1 cellular context compared by ENCODE assay signal in genomic region chr6:32086661-32087573, GRCh38.
TF ChIP-seq lines count a peak whose summit lies in the region.

No MANE protein-coding gene starts in this region.

TF ChIP-seq in WTC11, 78 proteins besides CTCF, POLR2A, EP300 and RAD21 (continued from another document and continues in another):
- TF ChIP-seq STAT6 (CRISPR knock-in tag; conservative IDR thresholded peaks at IDR 0.05; ENCODE audit: low read depth): no peak
- TF ChIP-seq KAT7 (CRISPR knock-in tag; IDR thresholded peaks at IDR 0.05; ENCODE audit: borderline replicate concordance): no peak
- TF ChIP-seq FOXJ3 (CRISPR knock-in tag; IDR thresholded peaks at IDR 0.05; ENCODE audit: borderline replicate concordance): no peak
- TF ChIP-seq IRF1 (CRISPR knock-in tag; IDR thresholded peaks at IDR 0.05): peak; percentile 78; the same call in 1 of the 2 replicates
- TF ChIP-seq IRF2 (CRISPR knock-in tag; IDR thresholded peaks at IDR 0.05; ENCODE audit: borderline replicate concordance, low read depth): no peak
- no peak for TF ChIP-seq AR (CRISPR knock-in tag; IDR thresholded peaks at IDR 0.05)
- TF ChIP-seq ZNF512 (CRISPR knock-in tag; IDR thresholded peaks at IDR 0.05; ENCODE audit: borderline replicate concordance): 0 out of 2 replicates have a peak, but pooled peaks have one; percentile 36
- peak; percentile 92 for TF ChIP-seq FOXP4 (CRISPR knock-in tag; IDR thresholded peaks at IDR 0.05)
- TF ChIP-seq ESRRA (CRISPR knock-in tag; IDR thresholded peaks at IDR 0.05; ENCODE audit: borderline replicate concordance): peak; percentile 88
- no peak for TF ChIP-seq E2F4 (CRISPR knock-in tag; IDR thresholded peaks at IDR 0.05; ENCODE audit: borderline replicate concordance, low read depth)
- no peak for TF ChIP-seq USF2 (CRISPR knock-in tag; IDR thresholded peaks at IDR 0.05)
- no peak for TF ChIP-seq ZNF532 (CRISPR knock-in tag; IDR thresholded peaks at IDR 0.05; ENCODE audit: borderline replicate concordance)
- peak; percentile 11; the same call in 1 of the 2 replicates for TF ChIP-seq SP1 (CRISPR knock-in tag; conservative IDR thresholded peaks at IDR 0.05)
- no peak for TF ChIP-seq ZNF671 (CRISPR knock-in tag; IDR thresholded peaks at IDR 0.05)
- TF ChIP-seq NFE2L1 (CRISPR knock-in tag; IDR thresholded peaks at IDR 0.05): 0 out of 2 replicates have a peak, but pooled peaks have one; percentile 13
- no peak for TF ChIP-seq ZNF232 (CRISPR knock-in tag; IDR thresholded peaks at IDR 0.05)
- TF ChIP-seq ELF4 (CRISPR knock-in tag; IDR thresholded peaks at IDR 0.05; ENCODE audit: low read depth): peak; percentile 84
- no peak for TF ChIP-seq ERG (CRISPR knock-in tag; IDR thresholded peaks at IDR 0.05)
- TF ChIP-seq JAZF1 (CRISPR knock-in tag; IDR thresholded peaks at IDR 0.05): no peak
- TF ChIP-seq CREB1 (CRISPR knock-in tag; IDR thresholded peaks at IDR 0.05): peak; percentile 42; the same call in 1 of the 2 replicates
- peak; percentile 79; the same call in 1 of the 2 replicates for TF ChIP-seq RELA (CRISPR knock-in tag; IDR thresholded peaks at IDR 0.05; ENCODE audit: borderline replicate concordance)
- no peak for TF ChIP-seq NFYB (CRISPR knock-in tag; conservative IDR thresholded peaks at IDR 0.05; ENCODE audit: low read depth)
- peak; percentile 81; the same call in 1 of the 2 replicates for TF ChIP-seq ZBTB43 (CRISPR knock-in tag; IDR thresholded peaks at IDR 0.05)
- TF ChIP-seq ZNF281 (CRISPR knock-in tag; IDR thresholded peaks at IDR 0.05): no peak
- TF ChIP-seq E2F5 (CRISPR knock-in tag; IDR thresholded peaks at IDR 0.05): peak; percentile 39; the same call in 1 of the 2 replicates
- TF ChIP-seq NR2C2 (CRISPR knock-in tag; IDR thresholded peaks at IDR 0.05): 0 out of 2 replicates have a peak, but pooled peaks have one; percentile 47
- no peak; the same call in 1 of the 2 replicates for TF ChIP-seq SMAD3 (CRISPR knock-in tag; IDR thresholded peaks at IDR 0.05; ENCODE audit: borderline replicate concordance)
